18 cellular contexts compared by ENCODE assay signal in the genomic region with DNA sequence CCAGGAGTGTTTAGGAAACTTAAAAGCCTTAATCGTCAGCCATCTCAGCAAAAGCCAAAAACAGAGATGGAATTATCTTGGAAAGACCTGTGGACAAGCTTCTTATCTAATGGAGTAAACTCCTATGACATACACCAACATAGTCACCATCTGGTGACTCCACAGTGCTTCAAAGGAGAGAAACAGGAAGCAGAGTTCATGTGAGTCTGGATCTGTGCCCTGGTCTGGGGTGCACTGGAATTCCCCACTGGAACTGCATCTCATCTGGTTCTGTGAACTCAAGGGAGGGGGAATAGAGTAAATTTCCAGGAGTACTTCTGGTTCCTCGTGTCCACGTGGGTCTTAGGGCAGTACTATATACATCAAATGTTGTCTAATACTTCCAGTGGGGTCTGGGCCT. TPM values are rescaled to one million over a fixed set of nuclear protein-coding genes. Genes with fewer than 3 reads are reported as not detected.
DNase-seq lines count a peak whose midpoint lies in the region; ATAC-seq, FAIRE-seq and TF ChIP-seq lines count a peak whose summit lies in the region.
"Had no signal": no experiment of that assay in that cellular context is flagged by ENCODE, and none has a peak within 500 bp of the region (broad histone marks: within the 10 kb centered on the region; RNA-seq: fewer than 3 reads in every experiment).

No MANE protein-coding gene starts in this region.

- no peaks in the 10 kb centered on the region for H3K9me3 ChIP-seq in GM12878 (replicated peaks; ENCODE audit: control insufficient read depth, insufficient read depth, low read length)
- no peaks in the 10 kb centered on the region for H3K9me3 ChIP-seq in prostate gland

- TF ChIP-seq RAD21 in GM12878 (IDR thresholded peaks at IDR 0.05; ENCODE audit: insufficient read depth, low read depth, low read length), result no peak

- TF ChIP-seq EP300 in GM12878 (IDR thresholded peaks at IDR 0.05; ENCODE audit: borderline replicate concordance in 1 of 2, control insufficient read depth in 1 of 2, low read depth in 2 of 2, low read length in 2 of 2), result no peak

- no peak overlapping the region for H3K4me2 ChIP-seq in GM12878 (ENCODE audit: control insufficient read depth, insufficient read depth)

- H3K79me2 ChIP-seq in GM12878 (ENCODE audit: control insufficient read depth, insufficient read depth, low read length), result no peaks in the 10 kb centered on the region

- H3K4me3 Mint-ChIP-seq in T-cell, result no peak overlapping the region
- H3K4me3 Mint-ChIP-seq: activated naive CD4-positive, alpha-beta T cell treated with anti-CD3 and anti-CD28 coated beads, Interleukin-2, amount 50 U/mL, for 24 hours; nephron had no signal

- no peaks in the 10 kb centered on the region for H3K27me3 Mint-ChIP-seq in T-cell
- H3K27me3 Mint-ChIP-seq: activated naive CD4-positive, alpha-beta T cell treated with anti-CD3 and anti-CD28 coated beads, Interleukin-2, amount 50 U/mL, for 24 hours had no signal

- H3K27me3 ChIP-seq in GM12878 (replicated peaks in 1 of 2; ENCODE audit: control insufficient read depth in 2 of 2, insufficient read depth in 2 of 2, low read length in 1 of 2), result no peaks in the 10 kb centered on the region
- H3K27me3 ChIP-seq in prostate gland (replicated peaks; ENCODE audit: insufficient read depth), result no peaks in the 10 kb centered on the region
- H3K27me3 ChIP-seq: BLaER1 treated with 17β-estradiol and CSF1 and Interleukin-3, amounts not matched to agents 10 nM and 100 nM had no signal

- POLR2A ChIA-PET in GM12878 (lab: Charles Lee) (no interaction called here), T-cell (lab: Charles Lee) (no interaction called here)

- no peaks in the 10 kb centered on the region for H3K4me1 Mint-ChIP-seq in T-cell
- H3K4me1 Mint-ChIP-seq: activated naive CD4-positive, alpha-beta T cell treated with anti-CD3 and anti-CD28 coated beads, Interleukin-2, amount 50 U/mL, for 24 hours; nephron had no signal

- H3K36me3 ChIP-seq in GM12878 (ENCODE audit: control insufficient read depth in 2 of 2, insufficient read depth in 2 of 2, low read length in 1 of 2), result no peaks in the 10 kb centered on the region
- H3K36me3 ChIP-seq in prostate gland, result no peaks in the 10 kb centered on the region
- H3K36me3 ChIP-seq: BLaER1 treated with 17β-estradiol and CSF1 and Interleukin-3, amounts not matched to agents 10 nM and 100 nM had no signal

- no peak overlapping the region for H2AFZ ChIP-seq in GM12878 (ENCODE audit: control insufficient read depth, low read depth, low read length)

- SMC1A ChIA-PET in GM12878 (lab: Charles Lee; ENCODE audit: uncharacterized antibody, unreplicated experiment), result interaction anchor here (1.1 kb wide), 1 partner anchor 12 kb away, joined by 4 read pairs; no protein-coding TSS in a partner anchor

- 10% methylated on average over 3 of the region's 3 CpGs for WGBS in GM12878 (ENCODE audit: insufficient coverage, insufficient replicate concordance, low lambda C conversion rate, missing lambda C conversion rate)
- WGBS in prostate gland, result 36% methylated on average over 3 of the region's 3 CpGs

- FAIRE-seq in GM12878 (lab: Jason Lieb, UNC), result peak; percentile 44

- H4K20me1 ChIP-seq in GM12878 (ENCODE audit: control insufficient read depth, insufficient read depth), result no peaks in the 10 kb centered on the region
- H4K20me1 ChIP-seq: BLaER1 treated with 17β-estradiol and CSF1 and Interleukin-3, amounts not matched to agents 10 nM and 100 nM had no signal

- RAD21 ChIA-PET in GM12878 (lab: Charles Lee; ENCODE audit: unreplicated experiment), result no interaction called here

- H3K4me1 ChIP-seq in GM12878 (ENCODE audit: control insufficient read depth, insufficient read depth, low read length), result no peaks in the 10 kb centered on the region; the same call in 1 of the 2 replicates
- H3K4me1 ChIP-seq in prostate gland (replicated peaks), result no peaks in the 10 kb centered on the region

- H3K4me3 ChIP-seq in GM12878 (no peak overlapping the region), prostate gland (no peak overlapping the region)
- H3K4me3 ChIP-seq: BLaER1 treated with 17β-estradiol and CSF1 and Interleukin-3, amounts not matched to agents 10 nM and 100 nM had no signal

- no peaks in the 10 kb centered on the region for H3K36me3 Mint-ChIP-seq in T-cell
- H3K36me3 Mint-ChIP-seq: activated naive CD4-positive, alpha-beta T cell treated with anti-CD3 and anti-CD28 coated beads, Interleukin-2, amount 50 U/mL, for 24 hours had no signal

- no peak overlapping the region for H3K9ac ChIP-seq in GM12878 (ENCODE audit: control insufficient read depth, insufficient read depth, low read length)
- H3K9ac ChIP-seq: BLaER1 treated with 17β-estradiol and CSF1 and Interleukin-3, amounts not matched to agents 10 nM and 100 nM had no signal

- TF ChIP-seq CTCF in GM12878 (IDR thresholded peaks at IDR 0.05 in 2 of 3, conservative IDR thresholded peaks at IDR 0.05 in 1 of 3; ENCODE audit: control insufficient read depth in 2 of 3, extremely low read depth in 1 of 3, insufficient read depth in 1 of 3, low read depth in 3 of 3, low read length in 3 of 3) (no peak), prostate gland (IDR thresholded peaks at IDR 0.05) (no peak)

- no peaks in the 10 kb centered on the region for H3K9me3 Mint-ChIP-seq in T-cell
- H3K9me3 Mint-ChIP-seq: nephron had no signal

- no peak overlapping the region for H3K27ac Mint-ChIP-seq in T-cell

- intact Hi-C loops in GM12878 (cut with micrococcal nuclease; ENCODE audit: unreplicated experiment), result no loop called here
- intact Hi-C loops in prostate gland (cut with DNase I), result no loop called here

- CTCF ChIA-PET in GM12878 (lab: Yijun Ruan, JAX), result interaction anchor here (1.0 kb wide), 1 partner anchor 123 kb away, joined by 3 read pairs; no protein-coding TSS in a partner anchor
- CTCF ChIA-PET in T-cell (lab: Charles Lee), result no interaction called here

- TF ChIP-seq POLR2A in GM12878 (IDR thresholded peaks at IDR 0.05; ENCODE audit: low read depth, low read length) (no peak), prostate gland (IDR thresholded peaks at IDR 0.05) (no peak)

- in situ Hi-C loops in GM12878 (cut with MboI), result no loop called here

- no peak overlapping the region for H3K27ac ChIP-seq in GM12878 (ENCODE audit: control insufficient read depth, insufficient read depth)
- H3K27ac ChIP-seq in prostate gland, result no peak overlapping the region

- DNase-seq in ELF-1 (ENCODE audit: low read depth, low spot score) (peak; percentile 49), GM12878 (ENCODE audit: low read depth, low spot score) (no peak), kidney tubule cell (ENCODE audit: low spot score) (peak; percentile 75), prostate gland (ENCODE audit: low spot score) (no peak), T-cell (no peak), putamen (ENCODE audit: low spot score) (no peak)
- no peak for DNase-seq in activated CD4-positive, CD25-positive, alpha-beta regulatory T cell (lab: John Stamatoyannopoulos, UW)
- DNase-seq: activated CD4-positive, alpha-beta T cell treated with anti-CD3 and anti-CD28 coated beads for 1 hour; activated CD8-positive, alpha-beta memory T cell treated with anti-CD3 and anti-CD28 coated beads, Interleukin-2, amount 50 U/mL, for 48 hours; GDM1; left colon; NCI-H1105 treated with DMSO at 0.1 percent for 48 hours; NCI-H446 treated with DMSO at 0.1 percent for 48 hours; trophoblast cell had no signal

- peak; percentile 48 for ATAC-seq in HG02884 (IDR thresholded peaks at IDR 0.05; ENCODE audit: unreplicated experiment)
- peak; percentile 60 for ATAC-seq in GM12878
- ATAC-seq in T-cell (replicated peaks in 1 of 4), result no peak
- ATAC-seq: left colon had no signal

- no TSS peak for BruUV-seq in GM12878 (replicated peaks; lab: Mats Ljungman, UMichigan)

TF ChIP-seq in GM12878, 131 proteins besides CTCF, POLR2A, EP300 and RAD21 (continues in another document):
- TF ChIP-seq BRCA1 (IDR thresholded peaks at IDR 0.05; ENCODE audit: low read depth, low read length), result no peak
- no peak for TF ChIP-seq TBL1XR1 (IDR thresholded peaks at IDR 0.05; ENCODE audit: low read depth, low read length)
- no peak for TF ChIP-seq EGR1 (IDR thresholded peaks at IDR 0.05; ENCODE audit: borderline replicate concordance in 1 of 2, low read depth in 2 of 2, low read length in 2 of 2)
- no peak for TF ChIP-seq EED (IDR thresholded peaks at IDR 0.05; ENCODE audit: low read depth)
- no peak for TF ChIP-seq SMAD5 (IDR thresholded peaks at IDR 0.05; ENCODE audit: low read depth)
- TF ChIP-seq HDAC6 (IDR thresholded peaks at IDR 0.05; ENCODE audit: unreplicated experiment), result no peak
- no peak for TF ChIP-seq PKNOX1 (IDR thresholded peaks at IDR 0.05)

RNA-seq across cellular contexts. Expression of gene KCNN2, which starts 36.3 kb away (rescaled TPM):
- 42.4 and 43.1 TPM in 2 replicates for total RNA-seq in GM12878 (2013; cell fraction: nucleolus; rRNA removed)
- total RNA-seq in GM12878 (2014; rRNA removed) (0.71 and 0.79 TPM in 2 replicates), GM12878 (2014; rRNA removed; fragmentation: Illumina TruSeq; extraction: Trizol) (1.4 and 1.5 TPM in 2 replicates), GM12878 (2021) (0.80 and 0.93 TPM in 2 replicates), prostate gland (10 to 100 TPM; 13.9 to 15.3 TPM), T-cell (not detected)
- polyA plus RNA-seq in GM12878 (2011; ENCODE audit: low read depth), result not detected
- polyA plus RNA-seq in GM12878 (2011; rRNA removed) (3.5 and 3.6 TPM in 2 replicates), GM12878 (2014; fragmentation: Illumina TruSeq; extraction: Trizol) (0.93 and 1.2 TPM in 2 replicates), GM12878 (2014; fragmentation: Nextera tagmentation; extraction: Ambion mirVana) (under 1 TPM; 0.47 to 0.60 TPM), GM12878 (2014; rRNA removed) (1.1 TPM in 2 replicates), GM12878 (2016; fragmentation: Nextera tagmentation; extraction: Ambion mirVana) (under 1 TPM; 0.21 TPM)
- polyA plus RNA-seq in GM12878 (2011; cell fraction: cytosol; rRNA removed), result 2.5 and 3.0 TPM in 2 replicates
- 7.8 and 8.7 TPM in 2 replicates for polyA plus RNA-seq in GM12878 (2011; cell fraction: nucleus; rRNA removed)
- 0.18 TPM in 1 of 2 replicates, not detected in the other for polyA plus RNA-seq in GM12878 (2012)
- polyA minus RNA-seq in GM12878 (2011; rRNA and poly(A)+ RNA removed), result 8.5 and 9.4 TPM in 2 replicates
- 2.3 and 2.5 TPM in 2 replicates for polyA minus RNA-seq in GM12878 (2011; cell fraction: cytosol; rRNA and poly(A)+ RNA removed)
- polyA minus RNA-seq in GM12878 (2011; cell fraction: nucleus; rRNA and poly(A)+ RNA removed), result 13.4 and 23.0 TPM in 2 replicates

Comparison
In these comparisons a context has a peak if more than half of its experiments do, and no peak if none do; other contexts are left out.
1. DNase-seq: peak in ELF-1 (single experiment) and kidney tubule cell (single experiment); none in GM12878 (single experiment), prostate gland (single experiment), activated CD4-positive, CD25-positive, alpha-beta regulatory T cell (0 of 4), T-cell (0 of 34) and putamen (single experiment).
2. ATAC-seq: peak in HG02884 (single experiment) and GM12878 (single experiment); none in T-cell (0 of 4).